32 cellular contexts compared by ENCODE assay signal in genomic region chr3:54932606-54933005, GRCh38. TPM values are rescaled to one million over a fixed set of nuclear protein-coding genes. Genes with fewer than 3 reads are reported as not detected.
A peak's percentile ranks its signal among the peaks of the same experiment; 100 is the strongest.
DNase-seq lines count a peak whose midpoint lies in the region; ATAC-seq lines count a peak whose summit lies in the region.
"Had no signal": no experiment of that assay in that cellular context is flagged by ENCODE, and none has a peak within 500 bp of the region (broad histone marks: within the 10 kb centered on the region; RNA-seq: fewer than 3 reads in every experiment).

No MANE protein-coding gene starts in this region.

- peak overlapping the region; percentile 34 for H3K27ac ChIP-seq in caudate nucleus (ENCODE audit: low read depth, low read length)
- H3K27ac ChIP-seq: right lobe of liver, stomach, tibial artery had no signal

- peak; percentile 79 for ATAC-seq in left ventricle myocardium superior
- no peak for ATAC-seq in GM18502 (IDR thresholded peaks at IDR 0.05; ENCODE audit: poor library complexity, unreplicated experiment)
- ATAC-seq: activated T-cell treated with anti-CD3 and anti-CD28 coated beads, Interleukin-2, amount 50 U/mL, for 72 hours; HepG2; natural killer cell treated with Interleukin-12 subunit alpha and Interleukin-12 subunit beta and Interleukin-15 and Interleukin-18, amount 100 ng/mL, for 72 hours; right lobe of liver; T-helper 17 cell had no signal

- in situ Hi-C loops in ACHN (cut with HindIII; ENCODE audit: low pct_ligation_motif_present, low pct_unique_long_range_greater_than_20kb, low sequenced_read_pairs) = no loop called here

- DNase-seq in C1 segment of cervical spinal cord (lab: John Stamatoyannopoulos, UW) = peak in 12 of 14 donors; percentile 2 to 48 (median 21)
- peak in 44 of 61 donors; percentile 2 to 65 (median 26) for DNase-seq in caudate nucleus (lab: John Stamatoyannopoulos, UW)
- peak; percentile 58 for DNase-seq in left ventricle myocardium superior
- DNase-seq in pons (ENCODE audit: low spot score) = peak; percentile 78
- DNase-seq in T-helper 9 cell = no peak
- DNase-seq in ACHN = no peak
- no peak for DNase-seq in mesenteric fat pad (ENCODE audit: low spot score)
- DNase-seq: activated CD4-positive, alpha-beta T cell treated with anti-CD3 and anti-CD28 coated beads, Interleukin-2, amount 50 U/mL, for 48 hours; activated CD4-positive, CD25-positive, alpha-beta regulatory T cell treated with anti-CD3 and anti-CD28 coated beads, Interleukin-2, amount 50 U/mL, for 72 hours; activated T-cell treated with anti-CD3 and anti-CD28 coated beads, Interleukin-2, amount 50 U/mL, for 72 hours; BE2C; CD8-positive, alpha-beta memory T cell; cerebellar nuclear complex; Karpas-422; NCI-H1417; NCI-H2029 treated with DMSO at 0.1 percent for 48 hours; NCI-H524 treated with DMSO at 0.1 percent for 48 hours; right lobe of liver; SHP77; stimulated activated CD4-positive, alpha-beta T cell treated with anti-CD3 and anti-CD28 coated beads, Interleukin-12 subunit alpha, Interleukin-12 subunit beta, amount 100 ng/mL, for 4 hours; stimulated activated CD4-positive, alpha-beta T cell treated with anti-CD3 and anti-CD28 coated beads, Interleukin-4, amount 100 ng/mL, for 1 hour; stomach; T-helper 17 cell; tibial artery had no signal

- intact Hi-C loops in left ventricle myocardium superior (cut with micrococcal nuclease) = no loop called here

RNA-seq across cellular contexts. Expression of gene LRTM1, which starts 4.7 kb away (rescaled TPM):
- total RNA-seq in left ventricle myocardium superior (not detected), mesenteric fat pad (not detected)
- total RNA-seq: A673; activated T-cell treated with anti-CD3 and anti-CD28 coated beads, Interleukin-2, amount 50 U/mL, for 72 hours; CD8-positive, alpha-beta memory T cell; fibroblast of lung; HepG2; lower leg skin; mononuclear cell; natural killer cell treated with Interleukin-12 subunit alpha and Interleukin-12 subunit beta and Interleukin-15 and Interleukin-18, amount 100 ng/mL, for 72 hours; osteocyte; right lobe of liver; stomach; T-helper 17 cell had no signal

Comparison
In these comparisons a context has a peak if more than half of its experiments do, and no peak if none do; other contexts are left out.
1. DNase-seq: peak in C1 segment of cervical spinal cord (12 of 14), caudate nucleus (44 of 61), left ventricle myocardium superior (single experiment) and pons (single experiment); none in T-helper 9 cell (single experiment), ACHN (single experiment) and mesenteric fat pad (single experiment).